ENCODE assay signal across 25 cellular contexts in the genomic region with DNA sequence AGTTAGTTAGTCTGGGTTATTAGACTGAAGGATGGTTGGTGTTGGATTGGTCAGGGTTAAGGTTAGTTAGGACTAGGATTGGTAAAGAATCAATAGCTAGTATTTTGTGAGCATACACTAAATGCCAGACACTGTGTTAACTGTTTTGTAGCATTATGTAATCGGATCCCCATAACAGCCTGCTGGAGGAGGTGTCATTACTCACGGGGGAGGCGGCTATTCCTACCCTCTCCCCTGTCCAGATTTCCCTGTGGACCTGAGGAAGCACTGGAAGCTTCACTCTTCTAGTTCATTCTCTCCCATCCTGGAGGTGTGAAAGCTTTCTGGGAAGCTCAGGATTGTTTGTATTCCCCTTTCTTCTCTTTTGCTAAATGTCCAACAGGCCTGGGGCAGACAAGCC.
A peak's percentile ranks its signal among the peaks of the same experiment; 100 is the strongest.
DNase-seq lines count a peak whose midpoint lies in the region; ATAC-seq and TF ChIP-seq lines count a peak whose summit lies in the region.
"Had no signal": no experiment of that assay in that cellular context is flagged by ENCODE, and none has a peak within 500 bp of the region (broad histone marks: within the 10 kb centered on the region; RNA-seq: fewer than 3 reads in every experiment).

No MANE protein-coding gene starts in this region.

- H3K36me3 ChIP-seq in DND-41 (ENCODE audit: insufficient read depth, low read length) = no peaks in the 10 kb centered on the region
- H3K36me3 ChIP-seq: HAP-1 had no signal

- H3K9me3 ChIP-seq in DND-41 (ENCODE audit: insufficient read depth, low read length, severe bottlenecking) = no peaks in the 10 kb centered on the region
- H3K9me3 ChIP-seq: HAP-1 had no signal

- ATAC-seq in DND-41 (ENCODE audit: insufficient read depth, low read depth) (no peak), GM18868 (IDR thresholded peaks at IDR 0.05; ENCODE audit: unreplicated experiment) (no peak), HG03442 (IDR thresholded peaks at IDR 0.05; ENCODE audit: unreplicated experiment) (no peak)
- ATAC-seq: K562 had no signal

- no peaks in the 10 kb centered on the region for H3K9me3 Mint-ChIP-seq in nephron progenitor cell
- H3K9me3 Mint-ChIP-seq: CD4-positive, alpha-beta memory T cell; T-cell had no signal

- TF ChIP-seq CTCF in DND-41 (IDR thresholded peaks at IDR 0.05; ENCODE audit: borderline replicate concordance, extremely low read depth, low read length, poor library complexity, severe bottlenecking) (no peak), nephron progenitor cell (IDR thresholded peaks at IDR 0.05) (no peak)

- H3K4me3 Mint-ChIP-seq in nephron progenitor cell = no peak overlapping the region
- H3K4me3 Mint-ChIP-seq: CD4-positive, alpha-beta memory T cell; T-cell had no signal

- H2AFZ ChIP-seq in DND-41 (ENCODE audit: low read depth, low read length) = no peak overlapping the region

- peak; percentile 8 for DNase-seq in DMS 273 (lab: John Stamatoyannopoulos, UW; ENCODE audit: unreplicated experiment)
- DNase-seq in DMS 273 treated with DMSO at 0.1 percent for 48 hours (lab: John Stamatoyannopoulos, UW) = no peak
- DNase-seq in DND-41 = no peak
- DNase-seq in NCI-H69 (lab: John Stamatoyannopoulos, UW) = peak; percentile 10
- DNase-seq in nephron progenitor cell = no peak
- DNase-seq in NCI-H2196 (lab: John Stamatoyannopoulos, UW; ENCODE audit: unreplicated experiment) = no peak
- DNase-seq: ACHN; C1 segment of cervical spinal cord; CD4-positive, alpha-beta memory T cell; COR-L47; GOT3; MV-4-11; NCI-H1105; NCI-H1436 treated with DMSO at 0.1 percent for 48 hours; NCI-H187 treated with DMSO at 0.1 percent for 48 hours; NCI-H2107; NCI-H2227 treated with DMSO at 0.1 percent for 48 hours; RPMI8226; SHP77; T-cell had no signal

- no peaks in the 10 kb centered on the region for H3K36me3 Mint-ChIP-seq in nephron progenitor cell (ENCODE audit: low read depth)
- H3K36me3 Mint-ChIP-seq: CD4-positive, alpha-beta memory T cell; T-cell had no signal

- no peak overlapping the region; the same call in 1 of the 2 replicates for H3K9ac ChIP-seq in DND-41 (ENCODE audit: low read depth, low read length)

- peak overlapping the region; percentile 52 for H3K27ac Mint-ChIP-seq in nephron progenitor cell
- H3K27ac Mint-ChIP-seq: CD4-positive, alpha-beta memory T cell; T-cell had no signal

- peaks cover 48% of the 10 kb centered on the region for H3K4me1 Mint-ChIP-seq in nephron progenitor cell
- H3K4me1 Mint-ChIP-seq: CD4-positive, alpha-beta memory T cell; T-cell had no signal

- peaks cover 18% of the 10 kb centered on the region for H3K27me3 Mint-ChIP-seq in nephron progenitor cell (ENCODE audit: low read depth, poor library complexity)

- no peak overlapping the region for H3K4me2 ChIP-seq in DND-41 (ENCODE audit: insufficient read depth, low read length)

- no peaks in the 10 kb centered on the region for H3K27me3 ChIP-seq in DND-41 (ENCODE audit: insufficient read depth, low read length, poor library complexity)

- H4K20me1 ChIP-seq in DND-41 (ENCODE audit: insufficient read depth, low read length) = no peaks in the 10 kb centered on the region

- H3K27ac ChIP-seq in DND-41 (ENCODE audit: low read length) = peak overlapping the region; percentile 96
- H3K27ac ChIP-seq: 22Rv1 had no signal

- peaks cover 76% of the 10 kb centered on the region for H3K4me1 ChIP-seq in DND-41 (ENCODE audit: insufficient read depth, low read length)
- H3K4me1 ChIP-seq: HAP-1 had no signal

- H3K4me3 ChIP-seq in DND-41 (ENCODE audit: low read depth in 1 of 2, low read length in 2 of 2) = no peak overlapping the region
- H3K4me3 ChIP-seq: HAP-1, K562 had no signal

- no peaks in the 10 kb centered on the region for H3K79me2 ChIP-seq in DND-41 (ENCODE audit: insufficient read depth, low read length)

Comparison
In these comparisons a context has a peak if more than half of its experiments do, and no peak if none do; other contexts are left out.
1. DNase-seq: peak in DMS 273 (single experiment) and NCI-H69 (single experiment); none in DMS 273 treated with DMSO at 0.1 percent for 48 hours (single experiment), DND-41 (single experiment), nephron progenitor cell (single experiment) and NCI-H2196 (single experiment).